Comparison of ENCODE assay signal across 20 cellular contexts in the genomic region with DNA sequence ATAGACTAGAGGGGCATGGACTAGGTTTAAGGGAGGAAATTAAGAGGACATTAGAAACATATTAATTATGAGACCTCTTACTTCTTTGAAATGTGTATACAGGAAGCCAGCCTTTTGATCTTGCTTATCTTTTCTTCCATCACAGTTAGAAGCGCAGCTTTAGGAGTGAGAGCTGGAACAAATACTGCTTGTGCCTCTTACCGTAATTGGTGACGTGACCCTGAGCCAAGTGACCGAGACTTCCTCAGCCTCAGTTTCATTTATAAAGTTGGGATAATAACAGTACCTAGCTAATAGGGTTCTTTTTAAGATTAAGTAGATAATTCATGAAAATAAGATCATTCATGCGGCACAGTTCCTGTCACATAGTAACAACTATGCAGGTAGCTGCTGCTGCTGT. TPM values are rescaled to one million over a fixed set of nuclear protein-coding genes. Genes with fewer than 3 reads are reported as not detected.
DNase-seq lines count a peak whose midpoint lies in the region; ATAC-seq and TF ChIP-seq lines count a peak whose summit lies in the region.
"Had no signal": no experiment of that assay in that cellular context is flagged by ENCODE, and none has a peak within 500 bp of the region (broad histone marks: within the 10 kb centered on the region; RNA-seq: fewer than 3 reads in every experiment).

No MANE protein-coding gene starts in this region.

- intact Hi-C loops in thyroid gland (cut with DNase I): no loop called here
- intact Hi-C loops in naive thymus-derived CD4-positive, alpha-beta T cell (cut with micrococcal nuclease): no loop called here

- WGBS in thyroid gland, 2 donors: 32 to 36% methylated on average over 5 of the region's 5 CpGs
- WGBS in hepatocyte (ENCODE audit: low lambda C conversion rate, missing lambda C conversion rate): 76% methylated on average over 5 of the region's 5 CpGs
- 66% methylated on average over 5 of the region's 5 CpGs for WGBS in SK-N-SH (ENCODE audit: low lambda C conversion rate)

- H3K36me3 Mint-ChIP-seq in naive thymus-derived CD4-positive, alpha-beta T cell: peaks cover 0 to 4% (median 0%) of the 10 kb centered on the region in 5 donors
- H3K36me3 Mint-ChIP-seq: CD4-positive, CD25-positive, alpha-beta regulatory T cell; CD8-positive, alpha-beta T cell had no signal

- no peak overlapping the region for H3K27ac Mint-ChIP-seq in naive thymus-derived CD4-positive, alpha-beta T cell
- H3K27ac Mint-ChIP-seq: CD4-positive, CD25-positive, alpha-beta regulatory T cell; CD8-positive, alpha-beta T cell had no signal

- H3K9me2 ChIP-seq in hepatocyte (replicated peaks; ENCODE audit: insufficient read depth): no peaks in the 10 kb centered on the region
- no peaks in the 10 kb centered on the region for H3K9me2 ChIP-seq in SK-N-SH

- H3K36me3 ChIP-seq in muscle layer of duodenum (ENCODE audit: control insufficient read depth in 1 of 2, insufficient read depth in 2 of 2, low read length in 2 of 2) (no peaks in the 10 kb centered on the region), thyroid gland (no peaks in the 10 kb centered on the region), hepatocyte (replicated peaks; ENCODE audit: insufficient read depth, low read depth) (no peaks in the 10 kb centered on the region), SK-N-SH (replicated peaks in 1 of 2; ENCODE audit: control insufficient read depth in 1 of 2, insufficient read depth in 2 of 2, low read length in 1 of 2) (no peaks in the 10 kb centered on the region)
- H3K36me3 ChIP-seq in naive thymus-derived CD4-positive, alpha-beta T cell (ENCODE audit: control insufficient read depth in 2 of 3, insufficient read depth in 3 of 3, low read length in 3 of 3): no peaks in the 10 kb centered on the region

- POLR2A ChIA-PET in SK-N-SH (lab: Yijun Ruan, JAX): no interaction called here
- POLR2A ChIA-PET in naive thymus-derived CD4-positive, alpha-beta T cell (lab: Charles Lee): no interaction called here

- H3K27me3 Mint-ChIP-seq in naive thymus-derived CD4-positive, alpha-beta T cell: peaks cover 0 to 13% (median 11%) of the 10 kb centered on the region in 5 donors

- no peak overlapping the region for H3K4me3 Mint-ChIP-seq in naive thymus-derived CD4-positive, alpha-beta T cell
- H3K4me3 Mint-ChIP-seq: CD4-positive, CD25-positive, alpha-beta regulatory T cell; CD8-positive, alpha-beta T cell had no signal

- H3K9ac ChIP-seq in SK-N-SH: no peak overlapping the region
- H3K9ac ChIP-seq: GM23248 had no signal

- H4K20me1 ChIP-seq in hepatocyte (ENCODE audit: insufficient read depth, poor library complexity, severe bottlenecking) (no peaks in the 10 kb centered on the region), SK-N-SH (ENCODE audit: insufficient read depth) (no peaks in the 10 kb centered on the region)

- DNase-seq in left kidney (ENCODE audit: low read depth, low spot score) (peak; percentile 55), thyroid gland (peak; percentile 24 to 40), hepatocyte (ENCODE audit: low spot score) (no peak), SK-N-SH (no peak)
- no peak for DNase-seq in naive thymus-derived CD4-positive, alpha-beta T cell
- DNase-seq: Caco-2; CD4-positive, CD25-positive, alpha-beta regulatory T cell; CD8-positive, alpha-beta T cell; DMS 273 treated with DMSO at 0.1 percent for 48 hours; DMS79; EL; GDM1; GM23248; H7 had no signal

- peaks cover 0 to 8% (median 0%) of the 10 kb centered on the region in 11 donors for H3K9me3 Mint-ChIP-seq in naive thymus-derived CD4-positive, alpha-beta T cell
- H3K9me3 Mint-ChIP-seq: CD8-positive, alpha-beta T cell had no signal

- H3K27ac ChIP-seq in muscle layer of duodenum (ENCODE audit: low read length): peak overlapping the region; percentile 20
- peak overlapping the region; percentile 83 to 91 (median 84) for H3K27ac ChIP-seq in thyroid gland
- no peak overlapping the region for H3K27ac ChIP-seq in hepatocyte
- no peak overlapping the region for H3K27ac ChIP-seq in SK-N-SH (ENCODE audit: low read depth in 2 of 2, low read length in 1 of 2)
- H3K27ac ChIP-seq in naive thymus-derived CD4-positive, alpha-beta T cell (ENCODE audit: low read depth, low read length): no peak overlapping the region
- H3K27ac ChIP-seq: C4-2B, GM23248 had no signal

- no peaks in the 10 kb centered on the region for H3F3A ChIP-seq in SK-N-SH (replicated peaks; ENCODE audit: insufficient read depth)

- no peak for TF ChIP-seq EP300 in SK-N-SH (IDR thresholded peaks at IDR 0.05; ENCODE audit: borderline replicate concordance in 1 of 2, low read depth in 1 of 2, low read length in 1 of 2)

- H3K79me2 ChIP-seq in hepatocyte: no peaks in the 10 kb centered on the region
- H3K79me2 ChIP-seq in SK-N-SH (ENCODE audit: insufficient read depth): no peaks in the 10 kb centered on the region

- no peak for ATAC-seq in naive thymus-derived CD4-positive, alpha-beta T cell
- ATAC-seq: CD8-positive, alpha-beta T cell; GM12878; HCT116 had no signal

- TF ChIP-seq CTCF in thyroid gland (IDR thresholded peaks at IDR 0.05) (no peak), hepatocyte (IDR thresholded peaks at IDR 0.05; ENCODE audit: poor library complexity) (no peak), SK-N-SH (IDR thresholded peaks at IDR 0.05) (no peak)

- no peak overlapping the region for H2AFZ ChIP-seq in hepatocyte
- H2AFZ ChIP-seq in SK-N-SH (ENCODE audit: low read depth): no peak overlapping the region
- H2AFZ ChIP-seq: GM23248 had no signal

- no peak overlapping the region for H3K4me3 ChIP-seq in muscle layer of duodenum (ENCODE audit: low read depth in 1 of 2, low read length in 2 of 2)
- no peak overlapping the region for H3K4me3 ChIP-seq in thyroid gland (replicated peaks in 1 of 3)
- no peak overlapping the region for H3K4me3 ChIP-seq in hepatocyte
- no peak overlapping the region for H3K4me3 ChIP-seq in SK-N-SH (ENCODE audit: low read depth in 2 of 2, low read length in 1 of 2)
- no peak overlapping the region for H3K4me3 ChIP-seq in naive thymus-derived CD4-positive, alpha-beta T cell (ENCODE audit: low read length)
- H3K4me3 ChIP-seq: GM12878, GM23248 had no signal

- no peaks in the 10 kb centered on the region for H3K27me3 ChIP-seq in muscle layer of duodenum (ENCODE audit: low read depth, low read length)
- no peaks in the 10 kb centered on the region for H3K27me3 ChIP-seq in thyroid gland
- no peaks in the 10 kb centered on the region for H3K27me3 ChIP-seq in hepatocyte
- no peaks in the 10 kb centered on the region for H3K27me3 ChIP-seq in SK-N-SH (ENCODE audit: insufficient read depth)
- H3K27me3 ChIP-seq in naive thymus-derived CD4-positive, alpha-beta T cell (ENCODE audit: control insufficient read depth in 2 of 2, insufficient read depth in 2 of 2, low read length in 2 of 2): no peaks in the 10 kb centered on the region

- H3K4me1 Mint-ChIP-seq in naive thymus-derived CD4-positive, alpha-beta T cell: no peaks in the 10 kb centered on the region
- H3K4me1 Mint-ChIP-seq: CD4-positive, CD25-positive, alpha-beta regulatory T cell had no signal

- H3K4me2 ChIP-seq in hepatocyte (no peak overlapping the region), SK-N-SH (no peak overlapping the region)

- CTCF ChIA-PET in SK-N-SH (lab: Yijun Ruan, JAX): no interaction called here
- CTCF ChIA-PET in naive thymus-derived CD4-positive, alpha-beta T cell (lab: Charles Lee): no interaction called here

- H3K4me1 ChIP-seq in muscle layer of duodenum (ENCODE audit: control insufficient read depth in 1 of 2, insufficient read depth in 2 of 2, low read length in 2 of 2): peaks cover 0 to 5% of the 10 kb centered on the region in 2 donors
- peaks cover 47 to 52% of the 10 kb centered on the region in 2 donors for H3K4me1 ChIP-seq in thyroid gland
- H3K4me1 ChIP-seq in hepatocyte (ENCODE audit: insufficient read depth): no peaks in the 10 kb centered on the region
- no peaks in the 10 kb centered on the region; a peak in 1 of 4 replicates for H3K4me1 ChIP-seq in SK-N-SH (ENCODE audit: control insufficient read depth in 1 of 2, insufficient read depth in 2 of 2, low read depth in 1 of 2, low read length in 1 of 2)
- no peaks in the 10 kb centered on the region for H3K4me1 ChIP-seq in naive thymus-derived CD4-positive, alpha-beta T cell (ENCODE audit: control insufficient read depth in 2 of 2, insufficient read depth in 2 of 2, low read length in 2 of 2)
- H3K4me1 ChIP-seq: Caco-2 had no signal

- TF ChIP-seq RAD21 in SK-N-SH (IDR thresholded peaks at IDR 0.05; ENCODE audit: low read length): no peak

- H3K9me3 ChIP-seq in muscle layer of duodenum (ENCODE audit: control insufficient read depth in 1 of 2, low read length in 2 of 2): no peaks in the 10 kb centered on the region
- H3K9me3 ChIP-seq in thyroid gland: no peaks in the 10 kb centered on the region
- no peaks in the 10 kb centered on the region for H3K9me3 ChIP-seq in hepatocyte (ENCODE audit: low read depth)
- H3K9me3 ChIP-seq in SK-N-SH: no peaks in the 10 kb centered on the region
- H3K9me3 ChIP-seq in naive thymus-derived CD4-positive, alpha-beta T cell (ENCODE audit: control insufficient read depth in 2 of 3, low read length in 3 of 3): no peaks in the 10 kb centered on the region
- H3K9me3 ChIP-seq: Caco-2 had no signal

- TF ChIP-seq POLR2A in thyroid gland (IDR thresholded peaks at IDR 0.05): peak in 1 of 2 donors; percentile 25

TF ChIP-seq in SK-N-SH, 30 proteins besides CTCF, POLR2A, EP300 and RAD21:
- TF ChIP-seq CHD2 (IDR thresholded peaks at IDR 0.05; ENCODE audit: low read length, partially characterized antibody): no peak
- TF ChIP-seq, protein P1, sequence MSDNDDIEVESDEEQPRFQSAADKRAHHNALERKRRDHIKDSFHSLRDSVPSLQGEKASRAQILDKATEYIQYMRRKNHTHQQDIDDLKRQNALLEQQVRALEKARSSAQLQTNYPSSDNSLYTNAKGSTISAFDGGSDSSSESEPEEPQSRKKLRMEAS (IDR thresholded peaks at IDR 0.05; ENCODE audit: low read depth): no peak
- TF ChIP-seq MXI1 (IDR thresholded peaks at IDR 0.05; ENCODE audit: low read depth, low read length): no peak
- TF ChIP-seq RXRA (IDR thresholded peaks at IDR 0.05; ENCODE audit: borderline replicate concordance, low read depth): no peak
- no peak for TF ChIP-seq FOXJ3 (CRISPR knock-in tag; IDR thresholded peaks at IDR 0.05)

RNA-seq across cellular contexts. Expression of gene FREM2, which starts 18.5 kb away (rescaled TPM):
- 10 to 100 TPM; 32.0 to 54.6 (median 46.2) TPM for total RNA-seq in thyroid gland
- total RNA-seq in hepatocyte: 17.8 and 21.2 TPM in 2 replicates
- polyA plus RNA-seq in hepatocyte: 2.2 and 2.3 TPM in 2 replicates
- not detected in 2 replicates for polyA plus RNA-seq in SK-N-SH (2012; rRNA removed)
- polyA plus RNA-seq in SK-N-SH (2012; cell fraction: cytosol; rRNA removed): not detected in 2 replicates
- not detected in 2 replicates for polyA plus RNA-seq in SK-N-SH (2012; cell fraction: nucleus; rRNA removed)
- total RNA-seq in naive thymus-derived CD4-positive, alpha-beta T cell: under 1 TPM in 1 of 5 experiments, not detected in 4; 0.12 TPM
- not detected for polyA plus RNA-seq in naive thymus-derived CD4-positive, alpha-beta T cell
- total RNA-seq: A172; CD4-positive, CD25-positive, alpha-beta regulatory T cell; CD8-positive, alpha-beta T cell; GM23248 had no signal
- polyA plus RNA-seq: BJ; CD4-positive, CD25-positive, alpha-beta regulatory T cell; GM23248 had no signal

Comparison
In these comparisons a context has a peak if more than half of its experiments do, and no peak if none do; other contexts are left out.
1. DNase-seq: peak in left kidney (single experiment) and thyroid gland (2 of 2); none in hepatocyte (single experiment), SK-N-SH (single experiment) and naive thymus-derived CD4-positive, alpha-beta T cell (0 of 9).
2. H3K27ac ChIP-seq: peak in muscle layer of duodenum (single experiment) and thyroid gland (3 of 3); none in hepatocyte (single experiment), SK-N-SH (0 of 2) and naive thymus-derived CD4-positive, alpha-beta T cell (single experiment).
3. RNA of gene FREM2, which starts 18.5 kb away (total RNA-seq): 32.0 to 54.6 TPM in thyroid gland and 17.8 to 21.2 TPM in hepatocyte; 0.12 TPM in naive thymus-derived CD4-positive, alpha-beta T cell; every median in the first group is over 10 times any median in the second.